ENCODE assay signal across 1 cellular context in genomic region chr14:101363880-101364391, GRCh38.
TF ChIP-seq lines count a peak whose summit lies in the region.

No MANE protein-coding gene starts in this region.

TF ChIP-seq in WTC11, 78 proteins besides CTCF, POLR2A, EP300 and RAD21 (continued from another document):
- TF ChIP-seq, protein P1, sequence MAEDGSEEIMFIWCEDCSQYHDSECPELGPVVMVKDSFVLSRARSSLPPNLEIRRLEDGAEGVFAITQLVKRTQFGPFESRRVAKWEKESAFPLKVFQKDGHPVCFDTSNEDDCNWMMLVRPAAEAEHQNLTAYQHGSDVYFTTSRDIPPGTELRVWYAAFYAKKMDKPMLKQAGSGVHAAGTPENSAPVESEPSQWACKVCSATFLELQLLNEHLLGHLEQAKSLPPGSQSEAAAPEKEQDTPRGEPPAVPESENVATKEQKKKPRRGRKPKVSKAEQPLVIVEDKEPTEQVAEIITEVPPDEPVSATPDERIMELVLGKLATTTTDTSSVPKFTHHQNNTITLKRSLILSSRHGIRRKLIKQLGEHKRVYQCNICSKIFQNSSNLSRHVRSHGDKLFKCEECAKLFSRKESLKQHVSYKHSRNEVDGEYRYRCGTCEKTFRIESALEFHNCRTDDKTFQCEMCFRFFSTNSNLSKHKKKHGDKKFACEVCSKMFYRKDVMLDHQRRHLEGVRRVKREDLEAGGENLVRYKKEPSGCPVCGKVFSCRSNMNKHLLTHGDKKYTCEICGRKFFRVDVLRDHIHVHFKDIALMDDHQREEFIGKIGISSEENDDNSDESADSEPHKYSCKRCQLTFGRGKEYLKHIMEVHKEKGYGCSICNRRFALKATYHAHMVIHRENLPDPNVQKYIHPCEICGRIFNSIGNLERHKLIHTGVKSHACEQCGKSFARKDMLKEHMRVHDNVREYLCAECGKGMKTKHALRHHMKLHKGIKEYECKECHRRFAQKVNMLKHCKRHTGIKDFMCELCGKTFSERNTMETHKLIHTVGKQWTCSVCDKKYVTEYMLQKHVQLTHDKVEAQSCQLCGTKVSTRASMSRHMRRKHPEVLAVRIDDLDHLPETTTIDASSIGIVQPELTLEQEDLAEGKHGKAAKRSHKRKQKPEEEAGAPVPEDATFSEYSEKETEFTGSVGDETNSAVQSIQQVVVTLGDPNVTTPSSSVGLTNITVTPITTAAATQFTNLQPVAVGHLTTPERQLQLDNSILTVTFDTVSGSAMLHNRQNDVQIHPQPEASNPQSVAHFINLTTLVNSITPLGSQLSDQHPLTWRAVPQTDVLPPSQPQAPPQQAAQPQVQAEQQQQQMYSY (CRISPR knock-in tag; IDR thresholded peaks at IDR 0.05): no peak
- TF ChIP-seq ESRRA (CRISPR knock-in tag; IDR thresholded peaks at IDR 0.05; ENCODE audit: borderline replicate concordance) (no peak), GRHL2 (CRISPR knock-in tag; IDR thresholded peaks at IDR 0.05; ENCODE audit: insufficient replicate concordance, severe bottlenecking) (no peak), IRF1 (CRISPR knock-in tag; IDR thresholded peaks at IDR 0.05) (no peak), ZNF219 (CRISPR knock-in tag; IDR thresholded peaks at IDR 0.05; ENCODE audit: borderline replicate concordance) (no peak), USF2 (CRISPR knock-in tag; IDR thresholded peaks at IDR 0.05) (no peak), NR3C1 (CRISPR knock-in tag; conservative IDR thresholded peaks at IDR 0.05; ENCODE audit: low read depth) (no peak), PRRX2 (CRISPR knock-in tag; IDR thresholded peaks at IDR 0.05) (no peak)
